Comparison of ENCODE assay signal across 8 cellular contexts in the genomic region with DNA sequence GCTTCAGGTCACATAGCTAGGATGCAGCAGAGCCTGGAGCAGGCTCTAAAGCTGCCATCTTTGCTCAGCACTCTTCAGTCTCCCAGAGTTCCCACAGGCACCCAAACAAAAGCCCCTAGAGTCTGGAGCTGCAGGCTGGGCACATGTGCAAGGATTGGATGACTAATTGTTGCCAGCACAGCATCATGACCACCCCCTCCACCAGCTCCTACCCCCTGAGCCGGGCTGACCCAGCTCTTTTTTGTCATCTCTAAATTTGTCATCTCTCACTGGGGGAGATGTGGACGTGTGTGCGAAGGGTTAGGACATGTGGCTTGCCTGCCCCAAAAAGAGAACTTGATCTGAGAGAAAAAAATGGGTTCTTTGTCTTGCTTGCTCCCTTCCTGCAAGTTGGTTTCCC. TPM values are rescaled to one million over a fixed set of nuclear protein-coding genes. Genes with fewer than 3 reads are reported as not detected.
DNase-seq lines count a peak whose midpoint lies in the region; ATAC-seq lines count a peak whose summit lies in the region.
"Had no signal": no experiment of that assay in that cellular context is flagged by ENCODE, and none has a peak within 500 bp of the region (broad histone marks: within the 10 kb centered on the region; RNA-seq: fewer than 3 reads in every experiment).

No MANE protein-coding gene starts in this region.

- no peaks in the 10 kb centered on the region for H3K36me3 Mint-ChIP-seq in activated T-cell treated with anti-CD3 and anti-CD28 coated beads, Interleukin-2, amount 50 U/mL, for 72 hours (ENCODE audit: insufficient read depth in 2 of 2)
- H3K36me3 Mint-ChIP-seq in stimulated activated naive B cell treated with anti-CD40 and anti-IgM and Interleukin-4, amounts not matched to agents 10 μg/mL and 1 μg/mL and 100 μg/mL, for 72 hours = no peaks in the 10 kb centered on the region

- peak overlapping the region; percentile 83 for H3K27ac Mint-ChIP-seq in activated T-cell treated with anti-CD3 and anti-CD28 coated beads, Interleukin-2, amount 50 U/mL, for 72 hours
- peak overlapping the region; percentile 85 for H3K27ac Mint-ChIP-seq in stimulated activated naive B cell treated with anti-CD40 and anti-IgM and Interleukin-4, amounts not matched to agents 10 μg/mL and 1 μg/mL and 100 μg/mL, for 72 hours

- DNase-seq in HT1080 (ENCODE audit: low read depth) (peak; percentile 73), left ventricle myocardium superior (no peak), amniotic stem cell (lab: John Stamatoyannopoulos, UW) (no peak), NCI-H524 (lab: John Stamatoyannopoulos, UW) (no peak)
- peak; percentile 46 to 50 for DNase-seq in activated T-cell treated with anti-CD3 and anti-CD28 coated beads, Interleukin-2, amount 50 U/mL, for 72 hours
- no peak for DNase-seq in stimulated activated naive B cell treated with anti-CD40 and anti-IgM and Interleukin-4, amounts not matched to agents 10 μg/mL and 1 μg/mL and 100 μg/mL, for 72 hours
- DNase-seq: NCI-H82 had no signal

- peaks cover 18% of the 10 kb centered on the region for H3K4me1 Mint-ChIP-seq in activated T-cell treated with anti-CD3 and anti-CD28 coated beads, Interleukin-2, amount 50 U/mL, for 72 hours (ENCODE audit: low read depth)
- H3K4me1 Mint-ChIP-seq in stimulated activated naive B cell treated with anti-CD40 and anti-IgM and Interleukin-4, amounts not matched to agents 10 μg/mL and 1 μg/mL and 100 μg/mL, for 72 hours = peaks cover 4 to 15% of the 10 kb centered on the region in 2 donors

- intact Hi-C loops in left ventricle myocardium superior (cut with micrococcal nuclease) = no loop called here

- H3K9me3 Mint-ChIP-seq in activated T-cell treated with anti-CD3 and anti-CD28 coated beads, Interleukin-2, amount 50 U/mL, for 72 hours = no peaks in the 10 kb centered on the region
- H3K9me3 Mint-ChIP-seq in stimulated activated naive B cell treated with anti-CD40 and anti-IgM and Interleukin-4, amounts not matched to agents 10 μg/mL and 1 μg/mL and 100 μg/mL, for 72 hours = no peaks in the 10 kb centered on the region

- no peaks in the 10 kb centered on the region for H3K27me3 Mint-ChIP-seq in activated T-cell treated with anti-CD3 and anti-CD28 coated beads, Interleukin-2, amount 50 U/mL, for 72 hours (ENCODE audit: low read depth)
- H3K27me3 Mint-ChIP-seq in stimulated activated naive B cell treated with anti-CD40 and anti-IgM and Interleukin-4, amounts not matched to agents 10 μg/mL and 1 μg/mL and 100 μg/mL, for 72 hours = peaks cover 4 to 30% of the 10 kb centered on the region in 2 donors

- peak; percentile 78 to 84 for ATAC-seq in activated T-cell treated with anti-CD3 and anti-CD28 coated beads, Interleukin-2, amount 50 U/mL, for 72 hours (replicated peaks in 1 of 2)
- ATAC-seq in left ventricle myocardium superior = peak; percentile 6
- ATAC-seq in stimulated activated naive B cell treated with anti-CD40 and anti-IgM and Interleukin-4, amounts not matched to agents 10 μg/mL and 1 μg/mL and 100 μg/mL, for 72 hours (replicated peaks) = peak; percentile 55 to 70
- no peak for ATAC-seq in GM19328 (IDR thresholded peaks at IDR 0.05; ENCODE audit: unreplicated experiment)

- peak overlapping the region; percentile 10 to 59 for H3K4me3 Mint-ChIP-seq in activated T-cell treated with anti-CD3 and anti-CD28 coated beads, Interleukin-2, amount 50 U/mL, for 72 hours
- peak overlapping the region in 1 of 2 donors; percentile 6 for H3K4me3 Mint-ChIP-seq in stimulated activated naive B cell treated with anti-CD40 and anti-IgM and Interleukin-4, amounts not matched to agents 10 μg/mL and 1 μg/mL and 100 μg/mL, for 72 hours

RNA-seq across cellular contexts. Expression of a gene that starts 4.3 kb away (rescaled TPM):
- total RNA-seq in HT1080 (2014; rRNA removed; shearing (Covaris generic)) = 0.37 and 0.58 TPM in 2 replicates
- polyA plus RNA-seq in HT1080 (2015; cell fraction: cytosol; rRNA removed) = 0.26 and 0.32 TPM in 2 replicates
- 0.60 and 1.2 TPM in 2 replicates for polyA plus RNA-seq in HT1080 (2015; cell fraction: nucleus; rRNA removed)
- total RNA-seq in activated T-cell treated with anti-CD3 and anti-CD28 coated beads, Interleukin-2, amount 50 U/mL, for 72 hours = under 1 TPM; 0.41 to 0.81 TPM
- total RNA-seq in left ventricle myocardium superior = 2.1 TPM

RNA-seq across cellular contexts. Expression of a gene that starts 17.6 kb away (rescaled TPM):
- total RNA-seq in HT1080 (2014; rRNA removed; shearing (Covaris generic)) = 52.2 and 59.2 TPM in 2 replicates
- polyA plus RNA-seq in HT1080 (2015; cell fraction: cytosol; rRNA removed) = 48.0 and 55.0 TPM in 2 replicates
- 39.3 and 40.0 TPM in 2 replicates for polyA plus RNA-seq in HT1080 (2015; cell fraction: nucleus; rRNA removed)
- total RNA-seq in activated T-cell treated with anti-CD3 and anti-CD28 coated beads, Interleukin-2, amount 50 U/mL, for 72 hours = 10 to 100 TPM; 24.1 to 24.4 TPM
- 20.3 TPM for total RNA-seq in left ventricle myocardium superior

RNA-seq across cellular contexts. Expression of a gene that starts 29.2 kb away (rescaled TPM):
- 42.8 and 48.5 TPM in 2 replicates for total RNA-seq in HT1080 (2014; rRNA removed; shearing (Covaris generic))
- polyA plus RNA-seq in HT1080 (2015; cell fraction: cytosol; rRNA removed) = 14.7 and 21.5 TPM in 2 replicates
- 11.4 and 12.0 TPM in 2 replicates for polyA plus RNA-seq in HT1080 (2015; cell fraction: nucleus; rRNA removed)
- total RNA-seq in activated T-cell treated with anti-CD3 and anti-CD28 coated beads, Interleukin-2, amount 50 U/mL, for 72 hours = 10 to 100 TPM; 29.5 to 33.5 TPM
- 15.7 TPM for total RNA-seq in left ventricle myocardium superior

RNA-seq across cellular contexts. Expression of a gene that starts 29.5 kb away (rescaled TPM):
- 70.6 and 79.4 TPM in 2 replicates for total RNA-seq in HT1080 (2014; rRNA removed; shearing (Covaris generic))
- polyA plus RNA-seq in HT1080 (2015; cell fraction: cytosol; rRNA removed) = 90.9 and 106 TPM in 2 replicates
- 54.9 and 56.1 TPM in 2 replicates for polyA plus RNA-seq in HT1080 (2015; cell fraction: nucleus; rRNA removed)
- 100 to 1,000 TPM; 106 to 127 TPM for total RNA-seq in activated T-cell treated with anti-CD3 and anti-CD28 coated beads, Interleukin-2, amount 50 U/mL, for 72 hours
- total RNA-seq in left ventricle myocardium superior = 51.6 TPM

Comparison
In these comparisons a context has a peak if more than half of its experiments do, and no peak if none do; other contexts are left out.
1. DNase-seq: peak in HT1080 (single experiment) and activated T-cell treated with anti-CD3 and anti-CD28 coated beads, Interleukin-2, amount 50 U/mL, for 72 hours (2 of 2); none in left ventricle myocardium superior (single experiment), stimulated activated naive B cell treated with anti-CD40 and anti-IgM and Interleukin-4, amounts not matched to agents 10 μg/mL and 1 μg/mL and 100 μg/mL, for 72 hours (single experiment), amniotic stem cell (single experiment) and NCI-H524 (0 of 2).